20 cellular contexts compared by ENCODE assay signal in genomic region chr12:53057816-53058500, GRCh38. TPM values are rescaled to one million over a fixed set of nuclear protein-coding genes. Genes with fewer than 3 reads are reported as not detected.
A peak's percentile ranks its signal among the peaks of the same experiment; 100 is the strongest.
DNase-seq lines count a peak whose midpoint lies in the region; ATAC-seq and TF ChIP-seq lines count a peak whose summit lies in the region.
"Had no signal": no experiment of that assay in that cellular context is flagged by ENCODE, and none has a peak within 500 bp of the region (broad histone marks: within the 10 kb centered on the region; RNA-seq: fewer than 3 reads in every experiment).

No MANE protein-coding gene starts in this region.

- no peaks in the 10 kb centered on the region for H3K9me3 ChIP-seq in mesenchymal stem cell (ENCODE audit: control insufficient read depth, low read length)
- H3K9me3 ChIP-seq in testis: no peaks in the 10 kb centered on the region
- H3K9me3 ChIP-seq in smooth muscle cell (replicated peaks; ENCODE audit: low read depth): no peaks in the 10 kb centered on the region
- H3K9me3 ChIP-seq: BLaER1, MG63 had no signal

- no peak overlapping the region for H3K4me3 Mint-ChIP-seq in activated CD8-positive, alpha-beta memory T cell treated with anti-CD3 and anti-CD28 coated beads, Interleukin-2, amount 10 ng/mL, durations not matched to agents 7 days and 5 days
- H3K4me3 Mint-ChIP-seq in brain (no peak overlapping the region), WTC11 (no peak overlapping the region)
- H3K4me3 Mint-ChIP-seq: T-helper 2 cell treated with Interferon-gamma antibody and Interleukin-4, amounts not matched to agents 5 μg/mL and 100 μg/mL, for 36 hours had no signal

- no peak overlapping the region for H3K9ac ChIP-seq in mesenchymal stem cell (ENCODE audit: low read length)
- H3K9ac ChIP-seq in smooth muscle cell (ENCODE audit: low read depth): no peak overlapping the region
- H3K9ac ChIP-seq: BLaER1, parathyroid adenoma had no signal

- no peak overlapping the region for H3K27ac ChIP-seq in mesenchymal stem cell (ENCODE audit: low read length, poor library complexity, severe bottlenecking)
- H3K27ac ChIP-seq in testis: peak overlapping the region in 1 of 2 donors; percentile 36
- H3K27ac ChIP-seq in smooth muscle cell (ENCODE audit: low read depth): no peak overlapping the region
- H3K27ac ChIP-seq: BLaER1, HL-60, parathyroid adenoma had no signal

- H3K23ac ChIP-seq in mesenchymal stem cell (ENCODE audit: low read length in 2 of 2): no peak overlapping the region

- H3K4me1 ChIP-seq in mesenchymal stem cell (ENCODE audit: control insufficient read depth, insufficient read depth, low read depth, low read length) (peaks cover 34% of the 10 kb centered on the region), testis (peaks cover 43% of the 10 kb centered on the region), smooth muscle cell (ENCODE audit: low read depth) (no peaks in the 10 kb centered on the region)

- H2AFZ ChIP-seq in mesenchymal stem cell (ENCODE audit: low read depth, low read length): no peak overlapping the region
- no peak overlapping the region for H2AFZ ChIP-seq in smooth muscle cell (ENCODE audit: low read depth)
- H2AFZ ChIP-seq: parathyroid adenoma had no signal

- no peak overlapping the region for H3K14ac ChIP-seq in mesenchymal stem cell (ENCODE audit: low read length in 2 of 2)

- WGBS in mesenchymal stem cell: 96% methylated on average over 8 of the region's 13 CpGs
- WGBS in testis, 2 donors: 86 to 91% methylated on average over 8 to 13 of the region's 13 CpGs
- 93% methylated on average over 13 of the region's 13 CpGs for WGBS in smooth muscle cell (ENCODE audit: low lambda C conversion rate)

- no peak overlapping the region for H3K4ac ChIP-seq in mesenchymal stem cell (ENCODE audit: low read depth in 1 of 2, low read length in 2 of 2)

- no peak overlapping the region for H2BK5ac ChIP-seq in mesenchymal stem cell (ENCODE audit: low read depth, low read length, poor library complexity, severe bottlenecking)

- no peak overlapping the region for H2BK120ac ChIP-seq in mesenchymal stem cell (ENCODE audit: low read depth, low read length)

- no peak for TF ChIP-seq POLR2A in testis (IDR thresholded peaks at IDR 0.05)

- no peaks in the 10 kb centered on the region for H3F3A ChIP-seq in smooth muscle cell (ENCODE audit: low read depth)

- CTCF ChIA-PET in activated CD8-positive, alpha-beta memory T cell treated with anti-CD3 and anti-CD28 coated beads, Interleukin-2, amount 10 ng/mL, durations not matched to agents 7 days and 5 days (lab: Charles Lee): interaction anchor here (0.9 to 13.7 kb wide), 5 partner anchors 9 to 42 kb away, joined by 3 to 153 read pairs (median 6); partner anchors contain the start of gene IGFBP6
- CTCF ChIA-PET in WTC11 (lab: Charles Lee): interaction anchor here (5.6 to 11.2 kb wide), 3 partner anchors 7 to 39 kb away, joined by 70 to 474 read pairs (median 151); partner anchors contain the start of genes IGFBP6, SOAT2 and TNS2

- no peak overlapping the region for H3K27ac Mint-ChIP-seq in activated CD8-positive, alpha-beta memory T cell treated with anti-CD3 and anti-CD28 coated beads, Interleukin-2, amount 10 ng/mL, durations not matched to agents 7 days and 5 days
- H3K27ac Mint-ChIP-seq in brain (peak overlapping the region in 3 of 5 experiments; percentile 11 to 67 (median 35)), WTC11 (no peak overlapping the region)
- H3K27ac Mint-ChIP-seq: T-helper 2 cell treated with Interferon-gamma antibody and Interleukin-4, amounts not matched to agents 5 μg/mL and 100 μg/mL, for 36 hours had no signal

- H2AK5ac ChIP-seq in mesenchymal stem cell (ENCODE audit: low read length, severe bottlenecking): no peak overlapping the region

- H3K27me3 ChIP-seq in mesenchymal stem cell (ENCODE audit: control insufficient read depth in 1 of 2, insufficient read depth in 1 of 2, low read length in 2 of 2) (no peaks in the 10 kb centered on the region), testis (no peaks in the 10 kb centered on the region), smooth muscle cell (ENCODE audit: low read depth) (no peaks in the 10 kb centered on the region)
- H3K27me3 ChIP-seq: BLaER1, MG63 had no signal

- no peaks in the 10 kb centered on the region for H3K27me3 Mint-ChIP-seq in activated CD8-positive, alpha-beta memory T cell treated with anti-CD3 and anti-CD28 coated beads, Interleukin-2, amount 10 ng/mL, durations not matched to agents 7 days and 5 days
- H3K27me3 Mint-ChIP-seq in brain (no peaks in the 10 kb centered on the region), WTC11 (ENCODE audit: low read depth) (peaks cover 68% of the 10 kb centered on the region)
- H3K27me3 Mint-ChIP-seq: IgD-negative memory B cell had no signal

- peaks cover 22% of the 10 kb centered on the region for H3K4me1 Mint-ChIP-seq in activated CD8-positive, alpha-beta memory T cell treated with anti-CD3 and anti-CD28 coated beads, Interleukin-2, amount 10 ng/mL, durations not matched to agents 7 days and 5 days
- H3K4me1 Mint-ChIP-seq in brain: peaks cover 33% of the 10 kb centered on the region
- peaks cover 11% of the 10 kb centered on the region for H3K4me1 Mint-ChIP-seq in WTC11

- H4K91ac ChIP-seq in mesenchymal stem cell (ENCODE audit: low read length): no peak overlapping the region

- intact Hi-C loops in testis (cut with DNase I; ENCODE audit: low total_unique reads): no loop called here

- TF ChIP-seq CTCF in brain (conservative IDR thresholded peaks at IDR 0.05): no peak
- no peak for TF ChIP-seq CTCF in testis (IDR thresholded peaks at IDR 0.05)
- no peak for TF ChIP-seq CTCF in WTC11 (IDR thresholded peaks at IDR 0.05)
- TF ChIP-seq CTCF in smooth muscle cell (IDR thresholded peaks at IDR 0.05; ENCODE audit: borderline replicate concordance, insufficient read depth, poor library complexity, severe bottlenecking): no peak

- H3K4me3 ChIP-seq in mesenchymal stem cell (ENCODE audit: insufficient read depth in 1 of 2, low read depth in 1 of 2, low read length in 2 of 2) (no peak overlapping the region), testis (no peak overlapping the region), smooth muscle cell (no peak overlapping the region)
- H3K4me3 ChIP-seq: BLaER1, MG63 had no signal

- H3K79me2 ChIP-seq in smooth muscle cell (ENCODE audit: low read depth): no peaks in the 10 kb centered on the region
- H3K79me2 ChIP-seq: parathyroid adenoma had no signal

- H2BK12ac ChIP-seq in mesenchymal stem cell (ENCODE audit: low read length in 2 of 2): no peak overlapping the region

- POLR2A ChIA-PET in WTC11 (lab: Charles Lee): interaction anchor here (0.7 kb wide), 1 partner anchor 50 kb away, joined by 3 read pairs; no protein-coding TSS in a partner anchor

- no peak for ATAC-seq in activated CD8-positive, alpha-beta memory T cell treated with anti-CD3 and anti-CD28 coated beads, Interleukin-2, amount 10 ng/mL, durations not matched to agents 7 days and 5 days
- ATAC-seq in WTC11: no peak

- no peak overlapping the region for H3K18ac ChIP-seq in mesenchymal stem cell (ENCODE audit: low read depth in 1 of 2, low read length in 2 of 2)

- DNase-seq in activated CD8-positive, alpha-beta memory T cell treated with anti-CD3 and anti-CD28 coated beads, Interleukin-2, amount 10 ng/mL, durations not matched to agents 7 days and 5 days: peak; percentile 38
- DNase-seq in activated CD8-positive, alpha-beta memory T cell treated with anti-CD3 and anti-CD28 coated beads for 24 hours: no peak
- no peak for DNase-seq in mesenchymal stem cell
- DNase-seq in testis: peak; percentile 13
- DNase-seq in WTC11 (ENCODE audit: low spot score): no peak
- no peak for DNase-seq in NK-92 (lab: John Stamatoyannopoulos, UW; ENCODE audit: unreplicated experiment)
- DNase-seq in smooth muscle cell (lab: John Stamatoyannopoulos, UW; ENCODE audit: unreplicated experiment): no peak
- DNase-seq: GDM1; MG63; NCI-H187; SHP77 treated with DMSO at 0.1 percent for 48 hours; small intestine; stimulated activated CD4-positive, alpha-beta T cell treated with anti-CD3 and anti-CD28 coated beads, Interleukin-4, amount 100 ng/mL, for 24 hours had no signal

- no peak overlapping the region for H2BK15ac ChIP-seq in mesenchymal stem cell (ENCODE audit: low read depth, poor library complexity, severe bottlenecking)

- no peaks in the 10 kb centered on the region for H3K36me3 Mint-ChIP-seq in activated CD8-positive, alpha-beta memory T cell treated with anti-CD3 and anti-CD28 coated beads, Interleukin-2, amount 10 ng/mL, durations not matched to agents 7 days and 5 days
- H3K36me3 Mint-ChIP-seq in brain (no peaks in the 10 kb centered on the region), WTC11 (no peaks in the 10 kb centered on the region)
- H3K36me3 Mint-ChIP-seq: IgD-negative memory B cell had no signal

- no peaks in the 10 kb centered on the region for H4K20me1 ChIP-seq in smooth muscle cell (ENCODE audit: low read depth)
- H4K20me1 ChIP-seq: BLaER1 had no signal

- H3K36me3 ChIP-seq in mesenchymal stem cell (ENCODE audit: control insufficient read depth in 1 of 2, insufficient read depth in 2 of 2, low read depth in 1 of 2, low read length in 2 of 2) (peaks cover 65 to 84% of the 10 kb centered on the region in 2 experiments), testis (ENCODE audit: low read depth, missing control alignments) (no peaks in the 10 kb centered on the region), smooth muscle cell (ENCODE audit: low read depth) (no peaks in the 10 kb centered on the region)
- H3K36me3 ChIP-seq: BLaER1 had no signal

- peak overlapping the region; percentile 31 for H4K8ac ChIP-seq in mesenchymal stem cell (ENCODE audit: low read length)

- H3K79me1 ChIP-seq in mesenchymal stem cell (replicated peaks; ENCODE audit: low read length, poor library complexity, severe bottlenecking): peaks cover 5% of the 10 kb centered on the region

- no peak overlapping the region for H3K4me2 ChIP-seq in mesenchymal stem cell (ENCODE audit: low read length, poor library complexity, severe bottlenecking)
- no peak overlapping the region for H3K4me2 ChIP-seq in smooth muscle cell
- H3K4me2 ChIP-seq: BLaER1 had no signal

- H3K9me3 Mint-ChIP-seq in activated CD8-positive, alpha-beta memory T cell treated with anti-CD3 and anti-CD28 coated beads, Interleukin-2, amount 10 ng/mL, durations not matched to agents 7 days and 5 days (ENCODE audit: low read depth): no peaks in the 10 kb centered on the region
- no peaks in the 10 kb centered on the region for H3K9me3 Mint-ChIP-seq in brain
- H3K9me3 Mint-ChIP-seq in WTC11: no peaks in the 10 kb centered on the region
- H3K9me3 Mint-ChIP-seq: IgD-negative memory B cell; T-helper 2 cell treated with Interferon-gamma antibody and Interleukin-4, amounts not matched to agents 5 μg/mL and 100 μg/mL, for 36 hours had no signal

RNA-seq across cellular contexts. Expression of gene TNS2, which starts 8.1 kb away (rescaled TPM):
- total RNA-seq in activated CD8-positive, alpha-beta memory T cell treated with anti-CD3 and anti-CD28 coated beads, Interleukin-2, amount 10 ng/mL, durations not matched to agents 7 days and 5 days: under 1 TPM; 0.58 to 0.89 TPM
- 32.4 TPM for polyA plus RNA-seq in brain (ENCODE audit: insufficient read depth, low read depth, low replicate concordance)
- polyA plus RNA-seq in mesenchymal stem cell (2013, experiment 1 of 2): 95.2 TPM
- polyA plus RNA-seq in mesenchymal stem cell (2013, experiment 2 of 2): 91.2 TPM
- total RNA-seq in testis: 100 to 1,000 TPM; 108 to 138 TPM
- 47.0 TPM for polyA plus RNA-seq in testis (ENCODE audit: insufficient read depth, low read depth, low replicate concordance)
- 3.4 to 7.7 TPM (median 4.1 TPM) in 3 replicates for total RNA-seq in WTC11 (2021)
- 9.3 and 11.4 TPM in 2 replicates for total RNA-seq in smooth muscle cell
- 17.4 TPM in 2 replicates for polyA plus RNA-seq in smooth muscle cell
- polyA plus RNA-seq: IgD-negative memory B cell had no signal

RNA-seq across cellular contexts. Expression of gene SPRYD3, which starts 21.2 kb away (rescaled TPM):
- total RNA-seq in activated CD8-positive, alpha-beta memory T cell treated with anti-CD3 and anti-CD28 coated beads, Interleukin-2, amount 10 ng/mL, durations not matched to agents 7 days and 5 days: 10 to 100 TPM; 27.8 to 29.7 TPM
- polyA plus RNA-seq in brain (ENCODE audit: insufficient read depth, low read depth, low replicate concordance) (77.1 TPM), testis (ENCODE audit: insufficient read depth, low read depth, low replicate concordance) (29.5 TPM), smooth muscle cell (43.5 and 57.1 TPM in 2 replicates)
- polyA plus RNA-seq in mesenchymal stem cell (2013, experiment 1 of 2): 15.3 TPM
- polyA plus RNA-seq in mesenchymal stem cell (2013, experiment 2 of 2): 14.7 TPM
- total RNA-seq in testis (10 to 100 TPM; 27.7 to 29.5 TPM), WTC11 (2021) (6.5 to 11.9 TPM (median 6.8 TPM) in 3 replicates), smooth muscle cell (20.2 and 23.0 TPM in 2 replicates)

RNA-seq across cellular contexts. Expression of gene IGFBP6, which starts 39.5 kb away (rescaled TPM):
- 1 to 10 TPM; 1.8 to 3.9 TPM for total RNA-seq in activated CD8-positive, alpha-beta memory T cell treated with anti-CD3 and anti-CD28 coated beads, Interleukin-2, amount 10 ng/mL, durations not matched to agents 7 days and 5 days
- 17.3 TPM for polyA plus RNA-seq in brain (ENCODE audit: insufficient read depth, low read depth, low replicate concordance)
- 54.0 TPM for polyA plus RNA-seq in mesenchymal stem cell (2013, experiment 1 of 2)
- polyA plus RNA-seq in mesenchymal stem cell (2013, experiment 2 of 2): 54.6 TPM
- total RNA-seq in testis: 100 to 1,000 TPM; 121 to 261 TPM
- 185 TPM for polyA plus RNA-seq in testis (ENCODE audit: insufficient read depth, low read depth, low replicate concordance)
- 6.4 to 11.2 TPM (median 7.4 TPM) in 3 replicates for total RNA-seq in WTC11 (2021)
- total RNA-seq in smooth muscle cell: 22.6 and 22.7 TPM in 2 replicates
- 94.4 and 102 TPM in 2 replicates for polyA plus RNA-seq in smooth muscle cell

RNA-seq across cellular contexts. Expression of gene SOAT2, which starts 45.3 kb away (rescaled TPM):
- 1 to 10 TPM; 1.1 to 5.9 TPM for total RNA-seq in activated CD8-positive, alpha-beta memory T cell treated with anti-CD3 and anti-CD28 coated beads, Interleukin-2, amount 10 ng/mL, durations not matched to agents 7 days and 5 days
- not detected for polyA plus RNA-seq in brain (ENCODE audit: insufficient read depth, low read depth, low replicate concordance)
- 0.03 TPM for polyA plus RNA-seq in mesenchymal stem cell (2013, experiment 1 of 2)
- not detected for polyA plus RNA-seq in mesenchymal stem cell (2013, experiment 2 of 2)
- total RNA-seq in testis: under 1 TPM in 1 of 2 donors, not detected in 1; 0.19 TPM
- polyA plus RNA-seq in testis (ENCODE audit: insufficient read depth, low read depth, low replicate concordance): 0.25 TPM
- not detected in 3 replicates for total RNA-seq in WTC11 (2021)
- not detected in 2 replicates for total RNA-seq in smooth muscle cell
- polyA plus RNA-seq in smooth muscle cell: not detected in 2 replicates
- total RNA-seq: NCI-H460 had no signal
- polyA plus RNA-seq: IgD-negative memory B cell had no signal

RNA-seq across cellular contexts. Expression of gene EIF4B, which starts 51.7 kb away (rescaled TPM):
- 100 to 1,000 TPM; 264 to 382 TPM for total RNA-seq in activated CD8-positive, alpha-beta memory T cell treated with anti-CD3 and anti-CD28 coated beads, Interleukin-2, amount 10 ng/mL, durations not matched to agents 7 days and 5 days
- polyA plus RNA-seq in brain (ENCODE audit: insufficient read depth, low read depth, low replicate concordance) (216 TPM), testis (ENCODE audit: insufficient read depth, low read depth, low replicate concordance) (249 TPM), smooth muscle cell (39.9 and 47.7 TPM in 2 replicates)
- 387 TPM for polyA plus RNA-seq in mesenchymal stem cell (2013, experiment 1 of 2)
- 364 TPM for polyA plus RNA-seq in mesenchymal stem cell (2013, experiment 2 of 2)
- total RNA-seq in testis (100 to 1,000 TPM; 219 to 305 TPM), WTC11 (2021) (730 to 860 TPM (median 838 TPM) in 3 replicates), smooth muscle cell (241 and 299 TPM in 2 replicates)

Comparison
In these comparisons a context has a peak if more than half of its experiments do, and no peak if none do; other contexts are left out.
1. DNase-seq: peak in activated CD8-positive, alpha-beta memory T cell treated with anti-CD3 and anti-CD28 coated beads, Interleukin-2, amount 10 ng/mL, durations not matched to agents 7 days and 5 days (single experiment) and testis (single experiment); none in activated CD8-positive, alpha-beta memory T cell treated with anti-CD3 and anti-CD28 coated beads for 24 hours (single experiment), mesenchymal stem cell (single experiment), WTC11 (single experiment), NK-92 (single experiment) and smooth muscle cell (single experiment).
2. H3K27ac Mint-ChIP-seq: peak in brain (3 of 5); none in activated CD8-positive, alpha-beta memory T cell treated with anti-CD3 and anti-CD28 coated beads, Interleukin-2, amount 10 ng/mL, durations not matched to agents 7 days and 5 days (single experiment) and WTC11 (single experiment).